Comparison of ENCODE assay signal across 8 cellular contexts in genomic region chr5:103562453-103563157, GRCh38. TPM values are rescaled to one million over a fixed set of nuclear protein-coding genes. Genes with fewer than 3 reads are reported as not detected.
A peak's percentile ranks its signal among the peaks of the same experiment; 100 is the strongest.
DNase-seq lines count a peak whose midpoint lies in the region; ATAC-seq and TF ChIP-seq lines count a peak whose summit lies in the region.

Gene NUDT12, minus strand, starts transcription at chr5:103562789. Its CDS starts 2,541 bp downstream, at chr5:103560248.

- H3K4me3 Mint-ChIP-seq in IgD-negative memory B cell, result peak within 1 kb of the TSS; percentile 87 to 90 (median 89)
- H3K4me3 Mint-ChIP-seq in activated naive CD8-positive, alpha-beta T cell, result peak within 1 kb of the TSS; percentile 89

- peaks cover 0 to 2% (median 0%) of the 10 kb centered on the region in 3 donors for H3K9me3 Mint-ChIP-seq in IgD-negative memory B cell
- H3K9me3 Mint-ChIP-seq in activated naive CD8-positive, alpha-beta T cell (ENCODE audit: low read depth), result no peaks in the 10 kb centered on the region

- H3K27ac ChIP-seq in RWPE2 (ENCODE audit: poor library complexity, severe bottlenecking) (peak within 1 kb of the TSS; percentile 69), thyroid gland (peak within 1 kb of the TSS; percentile 79 to 93 (median 85))

- H3K4me1 Mint-ChIP-seq in IgD-negative memory B cell, result peaks cover 5 to 15% (median 11%) of the 10 kb centered on the region in 3 donors
- peaks cover 14% of the 10 kb centered on the region for H3K4me1 Mint-ChIP-seq in activated naive CD8-positive, alpha-beta T cell (ENCODE audit: low read depth)

- WGBS in thyroid gland, 2 donors, result 9 to 18% methylated on average over 30 to 37 of the region's 37 CpGs

- intact Hi-C loops in thyroid gland (cut with DNase I), result no loop called here

- H3K27ac Mint-ChIP-seq in IgD-negative memory B cell, result peak within 1 kb of the TSS in 2 of 3 donors; percentile 2 to 76
- H3K27ac Mint-ChIP-seq in activated naive CD8-positive, alpha-beta T cell, result peak within 1 kb of the TSS; percentile 79

- peak within 1 kb of the TSS; percentile 56 for H3K4me3 ChIP-seq in RWPE2 (ENCODE audit: severe bottlenecking)
- peak within 1 kb of the TSS; percentile 58 to 73 (median 67) for H3K4me3 ChIP-seq in thyroid gland (replicated peaks in 1 of 3)

- H3K9me3 ChIP-seq in RWPE2 (ENCODE audit: severe bottlenecking) (no peaks in the 10 kb centered on the region), thyroid gland (no peaks in the 10 kb centered on the region)

- no peaks in the 10 kb centered on the region for H3K36me3 Mint-ChIP-seq in IgD-negative memory B cell
- no peaks in the 10 kb centered on the region for H3K36me3 Mint-ChIP-seq in activated naive CD8-positive, alpha-beta T cell

- TF ChIP-seq POLR2A in thyroid gland (IDR thresholded peaks at IDR 0.05), result peak in 1 of 2 donors; percentile 70

- TF ChIP-seq CTCF in RWPE2 (IDR thresholded peaks at IDR 0.05; ENCODE audit: poor library complexity, severe bottlenecking) (no peak), thyroid gland (IDR thresholded peaks at IDR 0.05) (no peak)

- peaks cover 5% of the 10 kb centered on the region for H3K27me3 Mint-ChIP-seq in IgD-negative memory B cell
- H3K27me3 Mint-ChIP-seq in activated naive CD8-positive, alpha-beta T cell, result no peaks in the 10 kb centered on the region

- H3K27me3 ChIP-seq in RWPE2 (ENCODE audit: insufficient read depth, poor library complexity, severe bottlenecking), result no peaks in the 10 kb centered on the region
- no peaks in the 10 kb centered on the region for H3K27me3 ChIP-seq in thyroid gland

- peaks cover 7% of the 10 kb centered on the region for H3K4me1 ChIP-seq in RWPE2 (ENCODE audit: insufficient read depth, poor library complexity, severe bottlenecking)
- H3K4me1 ChIP-seq in thyroid gland, result peaks cover 9 to 10% of the 10 kb centered on the region in 2 donors

- H3K36me3 ChIP-seq in RWPE2 (ENCODE audit: low read depth), result peaks cover 22% of the 10 kb centered on the region
- H3K36me3 ChIP-seq in thyroid gland, result no peaks in the 10 kb centered on the region

- DNase-seq in DMS53 treated with DMSO at 0.1 percent for 48 hours (lab: John Stamatoyannopoulos, UW; ENCODE audit: unreplicated experiment) (peak; percentile 56), RWPE2 (ENCODE audit: low spot score) (peak; percentile 73), glomerular visceral epithelial cell (ENCODE audit: extremely low spot score) (peak; percentile 85), nucleus accumbens (lab: John Stamatoyannopoulos, UW) (peak in 55 of 56 donors; percentile 32 to 93 (median 79)), thyroid gland (peak; percentile 64 to 65)

- ATAC-seq in GM21576 (IDR thresholded peaks at IDR 0.05; ENCODE audit: unreplicated experiment) (peak; percentile 86), RWPE2 (ENCODE audit: low read depth) (peak; percentile 90)

RNA-seq across cellular contexts. Expression of gene NUDT12, which starts in this region (rescaled TPM):
- 0.48 TPM for polyA plus RNA-seq in IgD-negative memory B cell
- 10 to 100 TPM; 24.6 to 48.2 (median 28.9) TPM for total RNA-seq in thyroid gland

Comparison
In these comparisons a context has a peak if more than half of its experiments do, and no peak if none do; other contexts are left out.
1. Peak in every context shown above with its lines: DNase-seq, ATAC-seq, H3K4me3 ChIP-seq and H3K27ac ChIP-seq.